10 cellular contexts compared by ENCODE assay signal in the genomic region with DNA sequence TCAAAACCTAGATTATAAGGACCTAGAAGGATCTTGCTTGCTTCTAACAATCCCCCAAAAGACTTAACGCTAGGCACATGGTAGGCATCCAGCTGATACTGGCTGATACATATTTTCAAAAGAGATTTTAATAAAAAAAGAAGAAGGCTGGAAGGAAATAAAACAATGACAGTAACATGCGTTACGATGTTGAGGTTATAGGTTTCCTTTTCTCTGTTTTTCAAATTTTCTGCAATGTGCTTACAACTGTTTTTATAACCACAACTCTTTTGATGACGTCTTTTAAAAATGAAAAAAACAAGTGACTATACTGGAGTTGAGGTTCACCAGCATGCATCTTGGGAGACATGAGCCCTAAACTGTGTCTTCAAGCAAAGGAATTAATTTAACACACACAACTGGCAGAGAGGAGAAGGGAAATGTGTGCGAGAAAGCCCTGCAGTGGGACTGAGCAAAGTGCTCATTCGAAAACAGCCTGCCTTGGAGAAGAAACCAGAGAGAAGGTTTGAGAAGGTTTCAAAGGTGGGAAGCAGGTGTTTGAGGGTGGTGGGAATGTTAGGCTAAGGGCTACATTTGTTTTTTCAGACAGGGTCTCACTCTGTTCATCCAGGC.
DNase-seq lines count a peak whose midpoint lies in the region; ATAC-seq and TF ChIP-seq lines count a peak whose summit lies in the region.
"Had no signal": no experiment of that assay in that cellular context is flagged by ENCODE, and none has a peak within 500 bp of the region (broad histone marks: within the 10 kb centered on the region; RNA-seq: fewer than 3 reads in every experiment).

No MANE protein-coding gene starts in this region.

- no peaks in the 10 kb centered on the region for H3K9me3 Mint-ChIP-seq in T-helper 2 cell treated with Interferon-gamma antibody and Interleukin-4, amounts not matched to agents 5 μg/mL and 100 μg/mL, for 36 hours
- H3K9me3 Mint-ChIP-seq in stimulated activated memory B cell treated with anti-CD40 and anti-IgM and Interleukin-4, amounts not matched to agents 10 μg/mL and 1 μg/mL and 100 μg/mL, for 72 hours, result no peaks in the 10 kb centered on the region

- no peak for DNase-seq in activated CD4-positive, CD25-positive, alpha-beta regulatory T cell treated with anti-CD3 and anti-CD28 coated beads, Interleukin-2, amount 50 U/mL, for 72 hours
- DNase-seq in T-helper 2 cell treated with Interferon-gamma antibody and Interleukin-4, amounts not matched to agents 5 μg/mL and 100 μg/mL, for 36 hours (ENCODE audit: low spot score), result no peak
- DNase-seq in NCI-H510A (lab: John Stamatoyannopoulos, UW) (no peak), uterus (no peak)
- DNase-seq: 8988T, brain microvascular endothelial cell had no signal

- peak overlapping the region; percentile 96 for H3K27ac Mint-ChIP-seq in T-helper 2 cell treated with Interferon-gamma antibody and Interleukin-4, amounts not matched to agents 5 μg/mL and 100 μg/mL, for 36 hours
- peak overlapping the region; percentile 80 for H3K27ac Mint-ChIP-seq in stimulated activated memory B cell treated with anti-CD40 and anti-IgM and Interleukin-4, amounts not matched to agents 10 μg/mL and 1 μg/mL and 100 μg/mL, for 72 hours

- peaks cover 43% of the 10 kb centered on the region for H3K4me1 Mint-ChIP-seq in T-helper 2 cell treated with Interferon-gamma antibody and Interleukin-4, amounts not matched to agents 5 μg/mL and 100 μg/mL, for 36 hours (ENCODE audit: low read depth)
- H3K4me1 Mint-ChIP-seq in stimulated activated memory B cell treated with anti-CD40 and anti-IgM and Interleukin-4, amounts not matched to agents 10 μg/mL and 1 μg/mL and 100 μg/mL, for 72 hours, result peaks cover 34% of the 10 kb centered on the region

- no peak for TF ChIP-seq CTCF in uterus (IDR thresholded peaks at IDR 0.05)

- H3K4me1 ChIP-seq in duodenal mucosa (ENCODE audit: control insufficient read depth in 1 of 2, insufficient read depth in 2 of 2, low read length in 2 of 2), result peaks cover 4 to 5% of the 10 kb centered on the region in 2 donors
- no peaks in the 10 kb centered on the region for H3K4me1 ChIP-seq in uterus

- H3K36me3 ChIP-seq in duodenal mucosa (ENCODE audit: control insufficient read depth in 1 of 2, insufficient read depth in 2 of 2, low read length in 2 of 2), result peaks cover 20 to 59% of the 10 kb centered on the region in 2 donors
- H3K36me3 ChIP-seq in uterus, result no peaks in the 10 kb centered on the region

- H3K27ac ChIP-seq in duodenal mucosa (ENCODE audit: low read depth, low read length), result peak overlapping the region; percentile 26
- H3K27ac ChIP-seq in uterus, result no peak overlapping the region
- H3K27ac ChIP-seq: brain microvascular endothelial cell had no signal

- peak overlapping the region; percentile 79 for H3K4me3 Mint-ChIP-seq in T-helper 2 cell treated with Interferon-gamma antibody and Interleukin-4, amounts not matched to agents 5 μg/mL and 100 μg/mL, for 36 hours
- H3K4me3 Mint-ChIP-seq in stimulated activated memory B cell treated with anti-CD40 and anti-IgM and Interleukin-4, amounts not matched to agents 10 μg/mL and 1 μg/mL and 100 μg/mL, for 72 hours, result no peak overlapping the region

- no peak for TF ChIP-seq POLR2A in uterus (IDR thresholded peaks at IDR 0.05)

- H3K36me3 Mint-ChIP-seq in T-helper 2 cell treated with Interferon-gamma antibody and Interleukin-4, amounts not matched to agents 5 μg/mL and 100 μg/mL, for 36 hours (ENCODE audit: low read depth), result peaks cover 60% of the 10 kb centered on the region
- peaks cover 47% of the 10 kb centered on the region for H3K36me3 Mint-ChIP-seq in stimulated activated memory B cell treated with anti-CD40 and anti-IgM and Interleukin-4, amounts not matched to agents 10 μg/mL and 1 μg/mL and 100 μg/mL, for 72 hours

- H3K27me3 ChIP-seq in duodenal mucosa (ENCODE audit: control insufficient read depth in 1 of 2, insufficient read depth in 2 of 2, low read length in 2 of 2), result no peaks in the 10 kb centered on the region
- H3K27me3 ChIP-seq in uterus, result no peaks in the 10 kb centered on the region
- H3K27me3 ChIP-seq: brain microvascular endothelial cell had no signal

- intact Hi-C loops in uterus (cut with DNase I; ENCODE audit: low total_unique reads), result no loop called here

- peak; percentile 61 to 68 for ATAC-seq in activated CD4-positive, CD25-positive, alpha-beta regulatory T cell treated with anti-CD3 and anti-CD28 coated beads, Interleukin-2, amount 50 U/mL, for 24 hours
- ATAC-seq in stimulated activated memory B cell treated with anti-CD40 and anti-IgM and Interleukin-4, amounts not matched to agents 10 μg/mL and 1 μg/mL and 100 μg/mL, for 72 hours, result no peak
- ATAC-seq in GM18867 (IDR thresholded peaks at IDR 0.05; ENCODE audit: unreplicated experiment), result no peak

- no peak overlapping the region for H3K4me3 ChIP-seq in duodenal mucosa (ENCODE audit: low read depth in 1 of 2, low read length in 2 of 2)
- H3K4me3 ChIP-seq in uterus, result no peak overlapping the region

- no peaks in the 10 kb centered on the region for H3K27me3 Mint-ChIP-seq in T-helper 2 cell treated with Interferon-gamma antibody and Interleukin-4, amounts not matched to agents 5 μg/mL and 100 μg/mL, for 36 hours (ENCODE audit: low read depth)
- no peaks in the 10 kb centered on the region for H3K27me3 Mint-ChIP-seq in stimulated activated memory B cell treated with anti-CD40 and anti-IgM and Interleukin-4, amounts not matched to agents 10 μg/mL and 1 μg/mL and 100 μg/mL, for 72 hours

- peak overlapping the region in 1 of 2 donors; percentile 36 for H3K9ac ChIP-seq in duodenal mucosa (ENCODE audit: low read depth in 1 of 2, low read length in 2 of 2)

- H3K9me3 ChIP-seq in duodenal mucosa (ENCODE audit: control insufficient read depth in 1 of 2, low read length in 2 of 2), result no peaks in the 10 kb centered on the region
- no peaks in the 10 kb centered on the region for H3K9me3 ChIP-seq in uterus

Comparison
In these comparisons a context has a peak if more than half of its experiments do, and no peak if none do; other contexts are left out.
1. ATAC-seq: peak in activated CD4-positive, CD25-positive, alpha-beta regulatory T cell treated with anti-CD3 and anti-CD28 coated beads, Interleukin-2, amount 50 U/mL, for 24 hours (2 of 2); none in stimulated activated memory B cell treated with anti-CD40 and anti-IgM and Interleukin-4, amounts not matched to agents 10 μg/mL and 1 μg/mL and 100 μg/mL, for 72 hours (single experiment) and GM18867 (single experiment).